ENCODE assay signal across 17 cellular contexts in genomic region chr7:76209310-76209709, GRCh38. TPM values are rescaled to one million over a fixed set of nuclear protein-coding genes. Genes with fewer than 3 reads are reported as not detected.
DNase-seq lines count a peak whose midpoint lies in the region; ATAC-seq, FAIRE-seq and TF ChIP-seq lines count a peak whose summit lies in the region.
"Had no signal": no experiment of that assay in that cellular context is flagged by ENCODE, and none has a peak within 500 bp of the region (broad histone marks: within the 10 kb centered on the region; RNA-seq: fewer than 3 reads in every experiment).

No MANE protein-coding gene starts in this region.

- no peaks in the 10 kb centered on the region for H3K36me3 Mint-ChIP-seq in stimulated activated memory B cell treated with anti-CD40 and anti-IgM and Interleukin-4, amounts not matched to agents 10 μg/mL and 1 μg/mL and 100 μg/mL, for 72 hours
- no peaks in the 10 kb centered on the region for H3K36me3 Mint-ChIP-seq in CD8-positive, alpha-beta memory T cell
- H3K36me3 Mint-ChIP-seq: CD4-positive, alpha-beta memory T cell had no signal

- intact Hi-C loops in right lobe of liver (cut with DNase I): no loop called here
- intact Hi-C loops in HepG2 (cut with micrococcal nuclease; ENCODE audit: unreplicated experiment): no loop called here

- H3K4me2 ChIP-seq in HepG2 (ENCODE audit: low read depth, low read length): no peak overlapping the region

- no peak for TF ChIP-seq RAD21 in HepG2 (CRISPR knock-in tag; IDR thresholded peaks at IDR 0.05)

- H3K27ac Mint-ChIP-seq in stimulated activated memory B cell treated with anti-CD40 and anti-IgM and Interleukin-4, amounts not matched to agents 10 μg/mL and 1 μg/mL and 100 μg/mL, for 72 hours: no peak overlapping the region
- no peak overlapping the region for H3K27ac Mint-ChIP-seq in CD8-positive, alpha-beta memory T cell
- H3K27ac Mint-ChIP-seq: CD4-positive, alpha-beta memory T cell; HFFc6 had no signal

- H3K79me2 ChIP-seq in HepG2 (ENCODE audit: insufficient read depth, low read length): no peaks in the 10 kb centered on the region

- H3K4me1 ChIP-seq in right lobe of liver (no peaks in the 10 kb centered on the region), HepG2 (ENCODE audit: insufficient read depth, low read length) (no peaks in the 10 kb centered on the region)
- H3K4me1 ChIP-seq in CD8-positive, alpha-beta memory T cell (ENCODE audit: insufficient read depth, low read length): no peaks in the 10 kb centered on the region
- H3K4me1 ChIP-seq: Caco-2, HAP-1 had no signal

- DNase-seq in right lobe of liver: no peak
- no peak for DNase-seq in HepG2 (ENCODE audit: low spot score)
- DNase-seq in NCI-H2171 treated with DMSO at 0.1 percent for 48 hours (lab: John Stamatoyannopoulos, UW): peak; percentile 45
- DNase-seq in dedifferentiated amniotic fluid mesenchymal stem cell (ENCODE audit: extremely low spot score): no peak
- no peak for DNase-seq in CD8-positive, alpha-beta memory T cell
- DNase-seq: C1 segment of cervical spinal cord; Caco-2; CD4-positive, alpha-beta memory T cell; DMS53; DMS79 treated with DMSO at 0.1 percent for 48 hours; GF-D8; GOT3; HFFc6 had no signal

- H3K27me3 ChIP-seq in right lobe of liver (no peaks in the 10 kb centered on the region), HepG2 (ENCODE audit: control insufficient read depth in 1 of 2, insufficient read depth in 2 of 2, low read length in 2 of 2) (no peaks in the 10 kb centered on the region)
- no peaks in the 10 kb centered on the region for H3K27me3 ChIP-seq in CD8-positive, alpha-beta memory T cell (ENCODE audit: insufficient read depth, low read length, poor library complexity, severe bottlenecking)

- CTCF ChIA-PET in HepG2 (lab: Yijun Ruan, JAX; ENCODE audit: low intra/inter-chr PET ratio, low total read pairs): no interaction called here
- CTCF ChIA-PET in CD8-positive, alpha-beta memory T cell (lab: Charles Lee): no interaction called here

- H3K36me3 ChIP-seq in right lobe of liver (no peaks in the 10 kb centered on the region), HepG2 (replicated peaks in 1 of 2; ENCODE audit: control insufficient read depth in 1 of 2, insufficient read depth in 2 of 2, low read length in 2 of 2) (no peaks in the 10 kb centered on the region)
- no peaks in the 10 kb centered on the region for H3K36me3 ChIP-seq in CD8-positive, alpha-beta memory T cell (ENCODE audit: insufficient read depth, low read length)
- H3K36me3 ChIP-seq: HAP-1 had no signal

- H4K20me1 ChIP-seq in HepG2 (ENCODE audit: insufficient read depth, low read length): no peaks in the 10 kb centered on the region

- H3K9me3 ChIP-seq in right lobe of liver: no peaks in the 10 kb centered on the region
- no peaks in the 10 kb centered on the region for H3K9me3 ChIP-seq in HepG2 (ENCODE audit: low read length)
- H3K9me3 ChIP-seq in CD8-positive, alpha-beta memory T cell (ENCODE audit: low read length): no peaks in the 10 kb centered on the region
- H3K9me3 ChIP-seq: Caco-2, HAP-1 had no signal

- no peak overlapping the region for H2AFZ ChIP-seq in HepG2 (ENCODE audit: low read length)

- H3K9me3 Mint-ChIP-seq in stimulated activated memory B cell treated with anti-CD40 and anti-IgM and Interleukin-4, amounts not matched to agents 10 μg/mL and 1 μg/mL and 100 μg/mL, for 72 hours: no peaks in the 10 kb centered on the region
- H3K9me3 Mint-ChIP-seq in CD8-positive, alpha-beta memory T cell: no peaks in the 10 kb centered on the region
- H3K9me3 Mint-ChIP-seq: HFFc6 had no signal

- BruUV-seq in HepG2 (replicated peaks; lab: Mats Ljungman, UMichigan): no TSS peak

- H3K4me3 Mint-ChIP-seq in stimulated activated memory B cell treated with anti-CD40 and anti-IgM and Interleukin-4, amounts not matched to agents 10 μg/mL and 1 μg/mL and 100 μg/mL, for 72 hours: no peak overlapping the region
- no peak overlapping the region for H3K4me3 Mint-ChIP-seq in CD8-positive, alpha-beta memory T cell
- H3K4me3 Mint-ChIP-seq: CD4-positive, alpha-beta memory T cell; HFFc6 had no signal

- no peak overlapping the region for H3K4me3 ChIP-seq in right lobe of liver
- H3K4me3 ChIP-seq in HepG2 (replicated peaks in 1 of 3; ENCODE audit: insufficient read depth in 1 of 3, low read depth in 2 of 3, low read length in 3 of 3): no peak overlapping the region
- H3K4me3 ChIP-seq in CD8-positive, alpha-beta memory T cell (ENCODE audit: low read length): no peak overlapping the region
- H3K4me3 ChIP-seq: HAP-1 had no signal

- no peak overlapping the region for H3K9ac ChIP-seq in HepG2 (ENCODE audit: insufficient read depth, low read depth, low read length)

- no peak for TF ChIP-seq POLR2A in right lobe of liver (IDR thresholded peaks at IDR 0.05)
- no peak for TF ChIP-seq POLR2A in HepG2 (IDR thresholded peaks at IDR 0.05; ENCODE audit: insufficient read depth in 1 of 2, low read depth in 2 of 2, low read length in 2 of 2)

- peak in 3 of 4 donors; percentile 40 to 66 (median 42) for ATAC-seq in right lobe of liver
- ATAC-seq in HepG2: no peak
- ATAC-seq in stimulated activated memory B cell treated with anti-CD40 and anti-IgM and Interleukin-4, amounts not matched to agents 10 μg/mL and 1 μg/mL and 100 μg/mL, for 72 hours: peak; percentile 4

- H3K27me3 Mint-ChIP-seq in stimulated activated memory B cell treated with anti-CD40 and anti-IgM and Interleukin-4, amounts not matched to agents 10 μg/mL and 1 μg/mL and 100 μg/mL, for 72 hours: peaks cover 48% of the 10 kb centered on the region
- peaks cover 25 to 36% of the 10 kb centered on the region in 2 donors for H3K27me3 Mint-ChIP-seq in CD8-positive, alpha-beta memory T cell

- H3K27ac ChIP-seq in right lobe of liver: no peak overlapping the region
- H3K27ac ChIP-seq in HepG2 (ENCODE audit: extremely low read length, insufficient read depth, low read length): no peak overlapping the region
- H3K27ac ChIP-seq in CD8-positive, alpha-beta memory T cell (ENCODE audit: low read depth, low read length): no peak overlapping the region

- no peak for FAIRE-seq in HepG2 (lab: Jason Lieb, UNC)
- FAIRE-seq: GM12892, H54 had no signal

- TF ChIP-seq CTCF in right lobe of liver (IDR thresholded peaks at IDR 0.05): no peak
- no peak for TF ChIP-seq CTCF in HepG2 (CRISPR knock-in tag; IDR thresholded peaks at IDR 0.05)

- POLR2A ChIA-PET in HepG2 (lab: Yijun Ruan, JAX): interaction anchor here (0.7 kb wide), 1 partner anchor 14 kb away, joined by 3 read pairs; no protein-coding TSS in a partner anchor
- POLR2A ChIA-PET in CD8-positive, alpha-beta memory T cell (lab: Charles Lee): no interaction called here

- 0% methylated on average over 1 of the region's 1 CpG for WGBS in right lobe of liver (ENCODE audit: insufficient coverage, low coverage, low lambda C conversion rate, missing lambda C conversion rate)
- 0% methylated on average over 1 of the region's 1 CpG for WGBS in HepG2 (ENCODE audit: low lambda C conversion rate)

- TF ChIP-seq EP300 in HepG2 (IDR thresholded peaks at IDR 0.05; ENCODE audit: low read depth in 2 of 2, low read length in 2 of 2) (no peak), HepG2 (CRISPR knock-in tag; IDR thresholded peaks at IDR 0.05; ENCODE audit: borderline replicate concordance) (no peak)

- in situ Hi-C loops in HepG2 (cut with HindIII; ENCODE audit: extremely low pct_ligation_motif_present, low pct_unique_long_range_greater_than_20kb): no loop called here

- H3K4me1 Mint-ChIP-seq in stimulated activated memory B cell treated with anti-CD40 and anti-IgM and Interleukin-4, amounts not matched to agents 10 μg/mL and 1 μg/mL and 100 μg/mL, for 72 hours: no peaks in the 10 kb centered on the region
- H3K4me1 Mint-ChIP-seq in CD8-positive, alpha-beta memory T cell: no peaks in the 10 kb centered on the region
- H3K4me1 Mint-ChIP-seq: CD4-positive, alpha-beta memory T cell had no signal

RNA-seq across cellular contexts. Expression of gene SRRM3, which starts 7.6 kb away (rescaled TPM):
- total RNA-seq in right lobe of liver (under 1 TPM in 4 of 6 experiments, not detected in 2; 0.14 to 0.37 (median 0.19) TPM), HepG2 (2016; rRNA removed; fragmentation: Illumina TruSeq; extraction: Trizol) (0.11 and 0.13 TPM in 2 replicates)
- 0.09 TPM in 1 of 2 replicates, not detected in the other for total RNA-seq in HepG2 (2016; cell fraction: cytosol; rRNA removed; fragmentation: Illumina TruSeq; extraction: Trizol; ENCODE audit: low read depth)
- 0.09 and 0.24 TPM in 2 replicates for total RNA-seq in HepG2 (2016; cell fraction: insoluble cytoplasmic fraction; rRNA removed; fragmentation: Illumina TruSeq; extraction: Trizol)
- 0.06 and 0.10 TPM in 2 replicates for total RNA-seq in HepG2 (2016; cell fraction: membrane; rRNA removed; fragmentation: Illumina TruSeq; extraction: Trizol)
- total RNA-seq in HepG2 (2016; cell fraction: nucleus; rRNA removed; fragmentation: Illumina TruSeq; extraction: Trizol): 0.22 and 0.47 TPM in 2 replicates
- polyA plus RNA-seq in HepG2 (2011; rRNA removed): 0.54 and 0.59 TPM in 2 replicates
- 0.09 and 0.23 TPM in 2 replicates for polyA plus RNA-seq in HepG2 (2011; cell fraction: cytosol; rRNA removed)
- polyA plus RNA-seq in HepG2 (2011; cell fraction: nucleus; rRNA removed): 1.7 and 2.2 TPM in 2 replicates
- 0.71 and 0.80 TPM in 2 replicates for polyA plus RNA-seq in HepG2 (2012)
- polyA plus RNA-seq in HepG2 (2016; cell fraction: cytosol; fragmentation: Illumina TruSeq; extraction: Trizol; ENCODE audit: low read depth): not detected in 2 replicates
- 0.21 and 0.25 TPM in 2 replicates for polyA plus RNA-seq in HepG2 (2016; cell fraction: insoluble cytoplasmic fraction; fragmentation: Illumina TruSeq; extraction: Trizol; ENCODE audit: low read depth)
- 0.11 TPM in 1 of 2 replicates, not detected in the other for polyA plus RNA-seq in HepG2 (2016; cell fraction: membrane; fragmentation: Illumina TruSeq; extraction: Trizol; ENCODE audit: low read depth)
- polyA plus RNA-seq in HepG2 (2016; cell fraction: nucleus; fragmentation: Illumina TruSeq; extraction: Trizol; ENCODE audit: insufficient read depth, low read depth): 1.1 and 1.3 TPM in 2 replicates
- polyA minus RNA-seq in HepG2 (2011; rRNA and poly(A)+ RNA removed; ENCODE audit: low replicate concordance): 0.12 and 1.4 TPM in 2 replicates
- 0.30 TPM in 1 of 2 replicates, not detected in the other for polyA minus RNA-seq in HepG2 (2011; cell fraction: cytosol; rRNA and poly(A)+ RNA removed)
- polyA minus RNA-seq in HepG2 (2011; cell fraction: nucleus; rRNA and poly(A)+ RNA removed): 0.26 and 0.37 TPM in 2 replicates
- total RNA-seq in CD8-positive, alpha-beta memory T cell: not detected
- polyA plus RNA-seq in CD8-positive, alpha-beta memory T cell: not detected
- total RNA-seq: CD4-positive, alpha-beta memory T cell had no signal
- polyA plus RNA-seq: CD4-positive, alpha-beta memory T cell had no signal
